In the genomic region with DNA sequence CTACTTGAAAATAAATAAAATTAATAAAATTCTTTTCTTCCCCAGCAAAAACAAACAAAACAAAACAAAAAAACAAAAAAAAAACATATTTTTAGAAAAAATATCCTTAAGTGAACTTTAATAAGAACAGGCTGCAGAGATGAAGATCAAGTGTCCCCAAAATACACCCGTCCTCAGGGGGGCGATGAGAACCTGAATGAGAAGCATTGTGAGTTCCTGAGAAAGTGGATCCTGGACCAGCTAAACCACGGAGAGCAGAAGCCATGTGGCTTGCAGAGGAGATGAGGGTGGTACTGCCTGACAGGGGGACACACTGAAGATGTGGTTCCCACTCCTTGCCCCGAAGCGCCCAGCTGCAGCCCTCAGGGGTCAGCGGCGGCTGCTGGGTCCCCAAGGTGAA, we compare ENCODE assay signal across 9 cellular contexts.
A peak's percentile ranks its signal among the peaks of the same experiment; 100 is the strongest.
DNase-seq lines count a peak whose midpoint lies in the region; ATAC-seq and TF ChIP-seq lines count a peak whose summit lies in the region.
"Had no signal": no experiment of that assay in that cellular context is flagged by ENCODE, and none has a peak within 500 bp of the region (broad histone marks: within the 10 kb centered on the region; RNA-seq: fewer than 3 reads in every experiment).

No MANE protein-coding gene starts in this region.

- H3K36me3 ChIP-seq in mesodermal cell (ENCODE audit: control insufficient read depth, insufficient read depth, low read length) (peaks cover 38% of the 10 kb centered on the region), left lung (peaks cover 4 to 42% of the 10 kb centered on the region in 2 donors)

- H3K4me1 ChIP-seq in mesodermal cell (ENCODE audit: control insufficient read depth, insufficient read depth, low read length, poor library complexity, severe bottlenecking) (peaks cover 45% of the 10 kb centered on the region), left lung (peaks cover 5 to 39% of the 10 kb centered on the region in 2 donors)

- peak overlapping the region; percentile 85 for H3K27ac Mint-ChIP-seq in activated naive CD8-positive, alpha-beta T cell

- no peak overlapping the region for H3K4me3 ChIP-seq in HFF-Myc (replicated peaks; ENCODE audit: low read depth, low read length)
- H3K4me3 ChIP-seq in mesodermal cell (ENCODE audit: extremely low read depth, insufficient read depth, low read length, poor library complexity, severe bottlenecking) = no peak overlapping the region
- no peak overlapping the region for H3K4me3 ChIP-seq in left lung

- peak; percentile 18 for DNase-seq in NCI-H2171 treated with DMSO at 0.1 percent for 48 hours (lab: John Stamatoyannopoulos, UW)
- DNase-seq in NCI-H2171 (lab: John Stamatoyannopoulos, UW) = no peak
- no peak for DNase-seq in HFF-Myc (ENCODE audit: extremely low read depth, low read depth)
- no peak for DNase-seq in NCI-H345 (lab: John Stamatoyannopoulos, UW)
- DNase-seq in left lung = no peak

- no peaks in the 10 kb centered on the region for H3K9me3 ChIP-seq in mesodermal cell (ENCODE audit: control insufficient read depth, low read length)
- H3K9me3 ChIP-seq in left lung = no peaks in the 10 kb centered on the region

- H3K27ac ChIP-seq in mesodermal cell (ENCODE audit: low read depth, low read length, severe bottlenecking) (peak overlapping the region; percentile 1), left lung (no peak overlapping the region)
- H3K27ac ChIP-seq: C4-2B had no signal

- intact Hi-C loops in left lung (cut with DNase I) = loop anchor here in 1 of 2 donors (10.0 kb wide), 1 partner anchor 85 kb away; the partner anchor contains the start of gene ITPKB

- no peaks in the 10 kb centered on the region for H3K27me3 Mint-ChIP-seq in activated naive CD8-positive, alpha-beta T cell

- H3K36me3 Mint-ChIP-seq in activated naive CD8-positive, alpha-beta T cell = peaks cover 8% of the 10 kb centered on the region

- ATAC-seq in left lung (no peak), HG02759 (IDR thresholded peaks at IDR 0.05; ENCODE audit: unreplicated experiment) (no peak)

- no peaks in the 10 kb centered on the region for H3K27me3 ChIP-seq in left lung

- TF ChIP-seq CTCF in HFF-Myc (IDR thresholded peaks at IDR 0.05; ENCODE audit: low read depth, low read length, missing control alignments) = peak; percentile 30
- TF ChIP-seq CTCF in left lung (IDR thresholded peaks at IDR 0.05) = no peak

- H3K4me1 Mint-ChIP-seq in activated naive CD8-positive, alpha-beta T cell (ENCODE audit: low read depth) = peaks cover 42% of the 10 kb centered on the region

- H3K9me3 Mint-ChIP-seq in activated naive CD8-positive, alpha-beta T cell (ENCODE audit: low read depth) = no peaks in the 10 kb centered on the region

- WGBS in mesodermal cell (ENCODE audit: insufficient coverage in 2 of 2), 2 experiments = 85 to 89% methylated on average over 6 to 7 of the region's 7 CpGs

- H3K4me3 Mint-ChIP-seq in activated naive CD8-positive, alpha-beta T cell = no peak overlapping the region
